1 cellular context compared by ENCODE assay signal in genomic region chr11:107263865-107264563, GRCh38.
TF ChIP-seq lines count a peak whose summit lies in the region.

No MANE protein-coding gene starts in this region.

TF ChIP-seq in HepG2, 621 proteins besides CTCF, POLR2A, EP300 and RAD21 (continued from another document):
- TF ChIP-seq, protein P1, sequence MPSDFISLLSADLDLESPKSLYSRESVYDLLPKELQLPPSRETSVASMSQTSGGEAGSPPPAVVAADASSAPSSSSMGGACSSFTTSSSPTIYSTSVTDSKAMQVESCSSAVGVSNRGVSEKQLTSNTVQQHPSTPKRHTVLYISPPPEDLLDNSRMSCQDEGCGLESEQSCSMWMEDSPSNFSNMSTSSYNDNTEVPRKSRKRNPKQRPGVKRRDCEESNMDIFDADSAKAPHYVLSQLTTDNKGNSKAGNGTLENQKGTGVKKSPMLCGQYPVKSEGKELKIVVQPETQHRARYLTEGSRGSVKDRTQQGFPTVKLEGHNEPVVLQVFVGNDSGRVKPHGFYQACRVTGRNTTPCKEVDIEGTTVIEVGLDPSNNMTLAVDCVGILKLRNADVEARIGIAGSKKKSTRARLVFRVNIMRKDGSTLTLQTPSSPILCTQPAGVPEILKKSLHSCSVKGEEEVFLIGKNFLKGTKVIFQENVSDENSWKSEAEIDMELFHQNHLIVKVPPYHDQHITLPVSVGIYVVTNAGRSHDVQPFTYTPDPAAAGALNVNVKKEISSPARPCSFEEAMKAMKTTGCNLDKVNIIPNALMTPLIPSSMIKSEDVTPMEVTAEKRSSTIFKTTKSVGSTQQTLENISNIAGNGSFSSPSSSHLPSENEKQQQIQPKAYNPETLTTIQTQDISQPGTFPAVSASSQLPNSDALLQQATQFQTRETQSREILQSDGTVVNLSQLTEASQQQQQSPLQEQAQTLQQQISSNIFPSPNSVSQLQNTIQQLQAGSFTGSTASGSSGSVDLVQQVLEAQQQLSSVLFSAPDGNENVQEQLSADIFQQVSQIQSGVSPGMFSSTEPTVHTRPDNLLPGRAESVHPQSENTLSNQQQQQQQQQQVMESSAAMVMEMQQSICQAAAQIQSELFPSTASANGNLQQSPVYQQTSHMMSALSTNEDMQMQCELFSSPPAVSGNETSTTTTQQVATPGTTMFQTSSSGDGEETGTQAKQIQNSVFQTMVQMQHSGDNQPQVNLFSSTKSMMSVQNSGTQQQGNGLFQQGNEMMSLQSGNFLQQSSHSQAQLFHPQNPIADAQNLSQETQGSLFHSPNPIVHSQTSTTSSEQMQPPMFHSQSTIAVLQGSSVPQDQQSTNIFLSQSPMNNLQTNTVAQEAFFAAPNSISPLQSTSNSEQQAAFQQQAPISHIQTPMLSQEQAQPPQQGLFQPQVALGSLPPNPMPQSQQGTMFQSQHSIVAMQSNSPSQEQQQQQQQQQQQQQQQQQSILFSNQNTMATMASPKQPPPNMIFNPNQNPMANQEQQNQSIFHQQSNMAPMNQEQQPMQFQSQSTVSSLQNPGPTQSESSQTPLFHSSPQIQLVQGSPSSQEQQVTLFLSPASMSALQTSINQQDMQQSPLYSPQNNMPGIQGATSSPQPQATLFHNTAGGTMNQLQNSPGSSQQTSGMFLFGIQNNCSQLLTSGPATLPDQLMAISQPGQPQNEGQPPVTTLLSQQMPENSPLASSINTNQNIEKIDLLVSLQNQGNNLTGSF (CRISPR knock-in tag; IDR thresholded peaks at IDR 0.05), result no peak
